In the genomic region with DNA sequence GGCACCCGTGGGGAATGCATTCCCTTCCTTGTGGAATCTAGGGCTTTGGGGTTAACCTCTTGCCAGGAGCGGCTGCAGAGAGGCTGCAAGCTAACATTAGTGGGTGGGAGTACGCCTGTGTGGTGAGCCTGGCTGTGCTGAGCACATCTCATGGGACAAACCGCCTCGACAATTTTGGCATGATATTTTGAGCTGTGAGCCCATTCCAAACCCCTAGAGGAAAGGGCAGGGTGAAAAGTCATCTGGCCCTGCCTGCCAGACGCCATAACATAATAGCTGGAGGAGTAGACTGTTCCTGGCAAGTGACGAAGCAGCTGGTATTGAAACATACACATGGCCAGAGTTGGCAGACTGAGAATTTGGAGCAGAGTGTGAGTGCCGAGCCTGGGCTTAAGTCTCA, we compare ENCODE assay signal across 21 cellular contexts.
DNase-seq lines count a peak whose midpoint lies in the region; ATAC-seq, FAIRE-seq and TF ChIP-seq lines count a peak whose summit lies in the region.
"Had no signal": no experiment of that assay in that cellular context is flagged by ENCODE, and none has a peak within 500 bp of the region (broad histone marks: within the 10 kb centered on the region; RNA-seq: fewer than 3 reads in every experiment).

No MANE protein-coding gene starts in this region.

- no peak for TF ChIP-seq CTCF in A549 (IDR thresholded peaks at IDR 0.05)
- no peak for TF ChIP-seq CTCF in fibroblast of the aortic adventitia (IDR thresholded peaks at IDR 0.05; ENCODE audit: insufficient read depth, low read length)
- TF ChIP-seq CTCF in osteoblast (IDR thresholded peaks at IDR 0.05; ENCODE audit: extremely low read depth, low read depth, low read length): no peak
- TF ChIP-seq CTCF in breast epithelium (IDR thresholded peaks at IDR 0.05): no peak
- no peak for TF ChIP-seq CTCF in type B pancreatic cell (conservative IDR thresholded peaks at IDR 0.05)

- no peak for ATAC-seq in A549
- ATAC-seq in stimulated activated naive CD8-positive, alpha-beta T cell treated with anti-CD3 and anti-CD28 coated beads, Interleukin-15, Interleukin-2, amounts not matched to agents 100 U/mL and 50 U/mL, for 24 hours: no peak
- ATAC-seq: foreskin keratinocyte, left lung had no signal

- peaks cover 7% of the 10 kb centered on the region for H3K27me3 Mint-ChIP-seq in type B pancreatic cell
- H3K27me3 Mint-ChIP-seq: CD4-positive, CD25-positive, alpha-beta regulatory T cell had no signal

- no peaks in the 10 kb centered on the region for H3K9me3 Mint-ChIP-seq in type B pancreatic cell

- no peak overlapping the region for H3K4me3 Mint-ChIP-seq in type B pancreatic cell
- H3K4me3 Mint-ChIP-seq: CD4-positive, CD25-positive, alpha-beta regulatory T cell had no signal

- H3K9me3 ChIP-seq in A549 (no peaks in the 10 kb centered on the region), osteoblast (ENCODE audit: low read depth, low read length) (no peaks in the 10 kb centered on the region), breast epithelium (no peaks in the 10 kb centered on the region)
- H3K9me3 ChIP-seq: adrenal gland, left lung had no signal

- no peaks in the 10 kb centered on the region for H3K79me2 ChIP-seq in osteoblast (ENCODE audit: insufficient read depth, low read length)
- H3K79me2 ChIP-seq: parathyroid adenoma had no signal

- H3K4me1 Mint-ChIP-seq in type B pancreatic cell (ENCODE audit: unreplicated experiment): peaks cover 5% of the 10 kb centered on the region
- H3K4me1 Mint-ChIP-seq: CD4-positive, CD25-positive, alpha-beta regulatory T cell had no signal

- no peak for FAIRE-seq in A549 (lab: Jason Lieb, UNC)

- TF ChIP-seq RAD21 in A549 (conservative IDR thresholded peaks at IDR 0.05 in 1 of 2, IDR thresholded peaks at IDR 0.05 in 1 of 2): no peak

- H3K27me3 ChIP-seq in osteoblast (ENCODE audit: insufficient read depth, low read length) (peaks cover 21% of the 10 kb centered on the region), breast epithelium (no peaks in the 10 kb centered on the region)
- H3K27me3 ChIP-seq: adrenal gland, foreskin keratinocyte, left lung had no signal

- no peaks in the 10 kb centered on the region for H4K20me1 ChIP-seq in osteoblast (ENCODE audit: insufficient read depth, low read length)

- CTCF ChIA-PET in A549 (lab: Yijun Ruan, JAX): interaction anchor here (0.9 to 4.4 kb wide), 7 partner anchors 8 to 47 kb away, joined by 3 to 29 read pairs (median 5); no protein-coding TSS in a partner anchor

- DNase-seq in A549 (ENCODE audit: low read depth in 1 of 2, low spot score in 1 of 2) (no peak), NCI-H2171 treated with DMSO at 0.1 percent for 48 hours (lab: John Stamatoyannopoulos, UW) (peak; percentile 62), fibroblast of the aortic adventitia (ENCODE audit: low read depth) (peak; percentile 41), osteoblast (ENCODE audit: insufficient read length, low spot score, missing footprints) (peak; percentile 89), NCI-H1092 treated with DMSO at 0.1 percent for 48 hours (lab: John Stamatoyannopoulos, UW) (no peak), breast epithelium (ENCODE audit: low spot score in 2 of 2) (no peak), type B pancreatic cell (ENCODE audit: extremely low spot score, unreplicated experiment) (no peak)
- no peak for DNase-seq in stimulated activated naive CD8-positive, alpha-beta T cell treated with anti-CD3 and anti-CD28 coated beads, Interleukin-15, Interleukin-2, amounts not matched to agents 100 U/mL and 50 U/mL, for 24 hours
- DNase-seq: ACHN; activated CD4-positive, alpha-beta T cell treated with anti-CD3 and anti-CD28 coated beads, Interleukin-2, amount 50 U/mL, for 1 hour; activated CD8-positive, alpha-beta memory T cell treated with anti-CD3 and anti-CD28 coated beads, Interleukin-2, amount 50 U/mL, for 48 hours; activated gamma-delta T cell; adrenal gland; CD4-positive, CD25-positive, alpha-beta regulatory T cell; central memory CD4-positive, alpha-beta T cell; effector memory CD4-positive, alpha-beta T cell; foreskin keratinocyte; left lung; NCI-H1105 treated with DMSO at 0.1 percent for 48 hours; NCI-H2227 treated with DMSO at 0.1 percent for 48 hours had no signal

- H3K4me3 ChIP-seq in A549 (no peak overlapping the region), fibroblast of the aortic adventitia (ENCODE audit: low read depth, low read length) (no peak overlapping the region), osteoblast (ENCODE audit: insufficient read depth, low read length) (peak overlapping the region; percentile 1), breast epithelium (no peak overlapping the region)
- H3K4me3 ChIP-seq: adrenal gland, left lung had no signal

- H2AFZ ChIP-seq in osteoblast (ENCODE audit: low read length): no peak overlapping the region
- H2AFZ ChIP-seq: parathyroid adenoma had no signal

- TF ChIP-seq POLR2A in A549 (IDR thresholded peaks at IDR 0.05; ENCODE audit: low read length) (no peak), breast epithelium (IDR thresholded peaks at IDR 0.05) (no peak)

- POLR2A ChIA-PET in A549 (lab: Yijun Ruan, JAX): interaction anchor here (1.4 kb wide), 1 partner anchor 13 kb away, joined by 3 read pairs; no protein-coding TSS in a partner anchor

- H3K27ac ChIP-seq in A549 (peak overlapping the region; percentile 93 to 95), osteoblast (ENCODE audit: low read depth, low read length) (no peak overlapping the region), breast epithelium (no peak overlapping the region)
- H3K27ac ChIP-seq: adrenal gland, foreskin keratinocyte, left lung, parathyroid adenoma had no signal

- H3K4me1 ChIP-seq in A549: peaks cover 35% of the 10 kb centered on the region
- H3K4me1 ChIP-seq in osteoblast (ENCODE audit: insufficient read depth, low read length): peaks cover 23% of the 10 kb centered on the region
- no peaks in the 10 kb centered on the region for H3K4me1 ChIP-seq in breast epithelium
- H3K4me1 ChIP-seq: adrenal gland, left lung, parathyroid adenoma had no signal

- H3K36me3 ChIP-seq in osteoblast (ENCODE audit: insufficient read depth, low read length) (no peaks in the 10 kb centered on the region), breast epithelium (no peaks in the 10 kb centered on the region)
- H3K36me3 ChIP-seq: adrenal gland, left lung had no signal

- no peak overlapping the region for H3K27ac Mint-ChIP-seq in type B pancreatic cell
- H3K27ac Mint-ChIP-seq: CD4-positive, CD25-positive, alpha-beta regulatory T cell had no signal

- intact Hi-C loops in breast epithelium (cut with DNase I; ENCODE audit: low total_unique reads): no loop called here

- H3K4me2 ChIP-seq in A549 (no peak overlapping the region), osteoblast (ENCODE audit: insufficient read depth, low read length) (peak overlapping the region; percentile 15)

- WGBS in A549 (ENCODE audit: missing lambda C conversion rate): 91% methylated on average over 8 of the region's 8 CpGs

- no peak for TF ChIP-seq EP300 in A549 (IDR thresholded peaks at IDR 0.05)

- H3K36me3 Mint-ChIP-seq in type B pancreatic cell: no peaks in the 10 kb centered on the region
- H3K36me3 Mint-ChIP-seq: CD4-positive, CD25-positive, alpha-beta regulatory T cell had no signal

TF ChIP-seq in A549, 52 proteins besides CTCF, POLR2A, EP300 and RAD21:
- TF ChIP-seq ZSCAN20 (CRISPR knock-in tag; IDR thresholded peaks at IDR 0.05): no peak
- no peak for TF ChIP-seq ZFP36 (IDR thresholded peaks at IDR 0.05; ENCODE audit: borderline replicate concordance, partially characterized antibody)
- TF ChIP-seq EHF (CRISPR knock-in tag; IDR thresholded peaks at IDR 0.05): no peak
- no peak for TF ChIP-seq TP53 (CRISPR knock-in tag; IDR thresholded peaks at IDR 0.05)
- no peak for TF ChIP-seq KDM5A (IDR thresholded peaks at IDR 0.05)
- no peak for TF ChIP-seq RFX5 (IDR thresholded peaks at IDR 0.05)
- no peak for TF ChIP-seq BHLHE40 (IDR thresholded peaks at IDR 0.05; ENCODE audit: low read depth, low read length)
- no peak for TF ChIP-seq CHD2 (IDR thresholded peaks at IDR 0.05; ENCODE audit: low read length, partially characterized antibody)
- TF ChIP-seq, protein P1, sequence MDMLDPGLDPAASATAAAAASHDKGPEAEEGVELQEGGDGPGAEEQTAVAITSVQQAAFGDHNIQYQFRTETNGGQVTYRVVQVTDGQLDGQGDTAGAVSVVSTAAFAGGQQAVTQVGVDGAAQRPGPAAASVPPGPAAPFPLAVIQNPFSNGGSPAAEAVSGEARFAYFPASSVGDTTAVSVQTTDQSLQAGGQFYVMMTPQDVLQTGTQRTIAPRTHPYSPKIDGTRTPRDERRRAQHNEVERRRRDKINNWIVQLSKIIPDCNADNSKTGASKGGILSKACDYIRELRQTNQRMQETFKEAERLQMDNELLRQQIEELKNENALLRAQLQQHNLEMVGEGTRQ (IDR thresholded peaks at IDR 0.05): no peak
- no peak for TF ChIP-seq NPAS2 (CRISPR knock-in tag; IDR thresholded peaks at IDR 0.05; ENCODE audit: borderline replicate concordance)
- TF ChIP-seq ESRRA (IDR thresholded peaks at IDR 0.05; ENCODE audit: borderline replicate concordance, low read length): no peak
- TF ChIP-seq, protein P2, sequence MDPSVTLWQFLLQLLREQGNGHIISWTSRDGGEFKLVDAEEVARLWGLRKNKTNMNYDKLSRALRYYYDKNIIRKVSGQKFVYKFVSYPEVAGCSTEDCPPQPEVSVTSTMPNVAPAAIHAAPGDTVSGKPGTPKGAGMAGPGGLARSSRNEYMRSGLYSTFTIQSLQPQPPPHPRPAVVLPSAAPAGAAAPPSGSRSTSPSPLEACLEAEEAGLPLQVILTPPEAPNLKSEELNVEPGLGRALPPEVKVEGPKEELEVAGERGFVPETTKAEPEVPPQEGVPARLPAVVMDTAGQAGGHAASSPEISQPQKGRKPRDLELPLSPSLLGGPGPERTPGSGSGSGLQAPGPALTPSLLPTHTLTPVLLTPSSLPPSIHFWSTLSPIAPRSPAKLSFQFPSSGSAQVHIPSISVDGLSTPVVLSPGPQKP (IDR thresholded peaks at IDR 0.05; ENCODE audit: low read depth, low read length): no peak
- TF ChIP-seq, protein P3, sequence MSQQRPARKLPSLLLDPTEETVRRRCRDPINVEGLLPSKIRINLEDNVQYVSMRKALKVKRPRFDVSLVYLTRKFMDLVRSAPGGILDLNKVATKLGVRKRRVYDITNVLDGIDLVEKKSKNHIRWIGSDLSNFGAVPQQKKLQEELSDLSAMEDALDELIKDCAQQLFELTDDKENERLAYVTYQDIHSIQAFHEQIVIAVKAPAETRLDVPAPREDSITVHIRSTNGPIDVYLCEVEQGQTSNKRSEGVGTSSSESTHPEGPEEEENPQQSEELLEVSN (IDR thresholded peaks at IDR 0.05; ENCODE audit: borderline replicate concordance, low read depth): no peak
- TF ChIP-seq CHD4 (IDR thresholded peaks at IDR 0.05; ENCODE audit: borderline replicate concordance): no peak
- no peak for TF ChIP-seq CBX8 (IDR thresholded peaks at IDR 0.05)
- TF ChIP-seq NR3C1 (IDR thresholded peaks at IDR 0.05): no peak
- TF ChIP-seq ZC3H11A (IDR thresholded peaks at IDR 0.05): no peak

Comparison
In these comparisons a context has a peak if more than half of its experiments do, and no peak if none do; other contexts are left out.
1. DNase-seq: peak in NCI-H2171 treated with DMSO at 0.1 percent for 48 hours (single experiment), fibroblast of the aortic adventitia (single experiment) and osteoblast (single experiment); none in A549 (0 of 2), NCI-H1092 treated with DMSO at 0.1 percent for 48 hours (single experiment), stimulated activated naive CD8-positive, alpha-beta T cell treated with anti-CD3 and anti-CD28 coated beads, Interleukin-15, Interleukin-2, amounts not matched to agents 100 U/mL and 50 U/mL, for 24 hours (single experiment), breast epithelium (0 of 2) and type B pancreatic cell (single experiment).
2. H3K27ac ChIP-seq: peak in A549 (2 of 2); none in osteoblast (single experiment) and breast epithelium (0 of 2).